ENCODE assay signal across 1 cellular context in the genomic region with DNA sequence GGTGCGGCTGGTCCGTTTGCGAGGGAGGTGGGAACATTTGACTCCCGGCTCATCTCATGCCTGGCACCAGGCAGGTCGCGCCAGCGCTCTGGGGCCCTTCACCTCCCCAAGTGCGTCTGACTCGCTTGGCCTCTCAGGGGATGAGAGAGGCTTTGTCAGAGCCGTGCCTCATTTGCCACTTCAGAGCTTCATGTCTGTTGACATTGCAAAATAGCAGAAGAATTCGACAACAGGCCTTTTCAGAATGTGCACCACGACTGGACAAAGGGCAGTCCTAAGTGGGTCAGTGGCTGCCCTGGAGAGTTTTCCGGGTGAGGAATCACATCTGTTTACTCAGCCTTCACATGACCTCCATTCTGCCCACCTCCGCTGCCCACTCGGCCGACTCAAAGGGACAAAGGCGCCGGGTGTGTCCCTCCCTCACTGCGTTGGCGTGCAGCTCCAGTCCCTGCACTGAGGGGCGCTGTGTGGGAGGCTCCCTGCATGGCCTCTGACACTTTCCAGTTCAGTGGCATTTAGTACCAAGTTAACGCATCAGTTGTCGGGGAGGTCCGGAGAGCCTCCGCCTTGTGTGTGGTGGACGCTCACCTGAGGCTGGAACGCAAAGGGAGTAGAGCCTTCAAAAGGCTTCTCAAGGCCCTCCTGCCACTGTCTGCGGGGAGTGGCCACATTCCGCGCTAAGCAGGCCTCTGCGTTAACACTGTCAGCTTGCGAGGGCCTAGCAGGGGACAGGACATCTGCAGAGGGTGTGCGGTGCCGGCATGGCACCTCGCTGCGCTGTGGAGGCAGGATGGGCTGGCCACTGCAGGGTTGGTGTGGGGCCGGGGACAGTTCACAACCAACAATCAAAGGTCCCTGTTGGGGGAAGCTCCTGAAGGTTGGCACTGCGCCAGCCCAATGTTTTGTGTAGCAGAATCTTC.
TF ChIP-seq lines count a peak whose summit lies in the region.

No MANE protein-coding gene starts in this region.

TF ChIP-seq in HepG2, 621 proteins besides CTCF, POLR2A, EP300 and RAD21 (continued from another document and continues in another):
- TF ChIP-seq, protein P1, sequence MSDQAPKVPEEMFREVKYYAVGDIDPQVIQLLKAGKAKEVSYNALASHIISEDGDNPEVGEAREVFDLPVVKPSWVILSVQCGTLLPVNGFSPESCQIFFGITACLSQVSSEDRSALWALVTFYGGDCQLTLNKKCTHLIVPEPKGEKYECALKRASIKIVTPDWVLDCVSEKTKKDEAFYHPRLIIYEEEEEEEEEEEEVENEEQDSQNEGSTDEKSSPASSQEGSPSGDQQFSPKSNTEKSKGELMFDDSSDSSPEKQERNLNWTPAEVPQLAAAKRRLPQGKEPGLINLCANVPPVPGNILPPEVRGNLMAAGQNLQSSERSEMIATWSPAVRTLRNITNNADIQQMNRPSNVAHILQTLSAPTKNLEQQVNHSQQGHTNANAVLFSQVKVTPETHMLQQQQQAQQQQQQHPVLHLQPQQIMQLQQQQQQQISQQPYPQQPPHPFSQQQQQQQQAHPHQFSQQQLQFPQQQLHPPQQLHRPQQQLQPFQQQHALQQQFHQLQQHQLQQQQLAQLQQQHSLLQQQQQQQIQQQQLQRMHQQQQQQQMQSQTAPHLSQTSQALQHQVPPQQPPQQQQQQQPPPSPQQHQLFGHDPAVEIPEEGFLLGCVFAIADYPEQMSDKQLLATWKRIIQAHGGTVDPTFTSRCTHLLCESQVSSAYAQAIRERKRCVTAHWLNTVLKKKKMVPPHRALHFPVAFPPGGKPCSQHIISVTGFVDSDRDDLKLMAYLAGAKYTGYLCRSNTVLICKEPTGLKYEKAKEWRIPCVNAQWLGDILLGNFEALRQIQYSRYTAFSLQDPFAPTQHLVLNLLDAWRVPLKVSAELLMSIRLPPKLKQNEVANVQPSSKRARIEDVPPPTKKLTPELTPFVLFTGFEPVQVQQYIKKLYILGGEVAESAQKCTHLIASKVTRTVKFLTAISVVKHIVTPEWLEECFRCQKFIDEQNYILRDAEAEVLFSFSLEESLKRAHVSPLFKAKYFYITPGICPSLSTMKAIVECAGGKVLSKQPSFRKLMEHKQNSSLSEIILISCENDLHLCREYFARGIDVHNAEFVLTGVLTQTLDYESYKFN (CRISPR knock-in tag; conservative IDR thresholded peaks at IDR 0.05), result peak; percentile 97
- TF ChIP-seq ZNF678 (CRISPR knock-in tag; IDR thresholded peaks at IDR 0.05), result no peak
- no peak for TF ChIP-seq RFXANK (CRISPR knock-in tag; IDR thresholded peaks at IDR 0.05)
- TF ChIP-seq, protein P2, sequence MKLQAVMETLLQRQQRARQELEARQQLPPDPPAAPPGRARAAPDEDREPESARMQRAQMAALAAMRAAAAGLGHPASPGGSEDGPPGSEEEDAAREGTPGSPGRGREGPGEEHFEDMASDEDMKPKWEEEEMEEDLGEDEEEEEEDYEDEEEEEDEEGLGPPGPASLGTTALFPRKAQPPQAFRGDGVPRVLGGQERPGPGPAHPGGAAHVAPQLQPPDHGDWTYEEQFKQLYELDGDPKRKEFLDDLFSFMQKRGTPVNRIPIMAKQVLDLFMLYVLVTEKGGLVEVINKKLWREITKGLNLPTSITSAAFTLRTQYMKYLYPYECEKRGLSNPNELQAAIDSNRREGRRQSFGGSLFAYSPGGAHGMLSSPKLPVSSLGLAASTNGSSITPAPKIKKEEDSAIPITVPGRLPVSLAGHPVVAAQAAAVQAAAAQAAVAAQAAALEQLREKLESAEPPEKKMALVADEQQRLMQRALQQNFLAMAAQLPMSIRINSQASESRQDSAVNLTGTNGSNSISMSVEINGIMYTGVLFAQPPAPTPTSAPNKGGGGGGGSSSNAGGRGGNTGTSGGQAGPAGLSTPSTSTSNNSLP (IDR thresholded peaks at IDR 0.05; ENCODE audit: low read depth, low read length), result no peak
- TF ChIP-seq NFE2 (CRISPR knock-in tag; IDR thresholded peaks at IDR 0.05), result no peak
- peak; percentile 70; the same call in 1 of the 2 replicates for TF ChIP-seq YEATS4 (CRISPR knock-in tag; IDR thresholded peaks at IDR 0.05; ENCODE audit: borderline replicate concordance)
- peak; percentile 19 to 27; a peak in 1 of 4 replicates for TF ChIP-seq NR2F1 (CRISPR knock-in tag; IDR thresholded peaks at IDR 0.05)
- no peak for TF ChIP-seq ZNF17 (CRISPR knock-in tag; IDR thresholded peaks at IDR 0.05)
- no peak for TF ChIP-seq CREB1 (IDR thresholded peaks at IDR 0.05)
- TF ChIP-seq CREB1 (CRISPR knock-in tag; IDR thresholded peaks at IDR 0.05), result peak; percentile 70
- TF ChIP-seq ZNF335 (CRISPR knock-in tag; IDR thresholded peaks at IDR 0.05), result no peak
- TF ChIP-seq, protein P3, sequence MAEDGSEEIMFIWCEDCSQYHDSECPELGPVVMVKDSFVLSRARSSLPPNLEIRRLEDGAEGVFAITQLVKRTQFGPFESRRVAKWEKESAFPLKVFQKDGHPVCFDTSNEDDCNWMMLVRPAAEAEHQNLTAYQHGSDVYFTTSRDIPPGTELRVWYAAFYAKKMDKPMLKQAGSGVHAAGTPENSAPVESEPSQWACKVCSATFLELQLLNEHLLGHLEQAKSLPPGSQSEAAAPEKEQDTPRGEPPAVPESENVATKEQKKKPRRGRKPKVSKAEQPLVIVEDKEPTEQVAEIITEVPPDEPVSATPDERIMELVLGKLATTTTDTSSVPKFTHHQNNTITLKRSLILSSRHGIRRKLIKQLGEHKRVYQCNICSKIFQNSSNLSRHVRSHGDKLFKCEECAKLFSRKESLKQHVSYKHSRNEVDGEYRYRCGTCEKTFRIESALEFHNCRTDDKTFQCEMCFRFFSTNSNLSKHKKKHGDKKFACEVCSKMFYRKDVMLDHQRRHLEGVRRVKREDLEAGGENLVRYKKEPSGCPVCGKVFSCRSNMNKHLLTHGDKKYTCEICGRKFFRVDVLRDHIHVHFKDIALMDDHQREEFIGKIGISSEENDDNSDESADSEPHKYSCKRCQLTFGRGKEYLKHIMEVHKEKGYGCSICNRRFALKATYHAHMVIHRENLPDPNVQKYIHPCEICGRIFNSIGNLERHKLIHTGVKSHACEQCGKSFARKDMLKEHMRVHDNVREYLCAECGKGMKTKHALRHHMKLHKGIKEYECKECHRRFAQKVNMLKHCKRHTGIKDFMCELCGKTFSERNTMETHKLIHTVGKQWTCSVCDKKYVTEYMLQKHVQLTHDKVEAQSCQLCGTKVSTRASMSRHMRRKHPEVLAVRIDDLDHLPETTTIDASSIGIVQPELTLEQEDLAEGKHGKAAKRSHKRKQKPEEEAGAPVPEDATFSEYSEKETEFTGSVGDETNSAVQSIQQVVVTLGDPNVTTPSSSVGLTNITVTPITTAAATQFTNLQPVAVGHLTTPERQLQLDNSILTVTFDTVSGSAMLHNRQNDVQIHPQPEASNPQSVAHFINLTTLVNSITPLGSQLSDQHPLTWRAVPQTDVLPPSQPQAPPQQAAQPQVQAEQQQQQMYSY (CRISPR knock-in tag; IDR thresholded peaks at IDR 0.05), result no peak
- no peak for TF ChIP-seq THYN1 (CRISPR knock-in tag; IDR thresholded peaks at IDR 0.05; ENCODE audit: borderline replicate concordance, low read depth)
- TF ChIP-seq, protein P4, sequence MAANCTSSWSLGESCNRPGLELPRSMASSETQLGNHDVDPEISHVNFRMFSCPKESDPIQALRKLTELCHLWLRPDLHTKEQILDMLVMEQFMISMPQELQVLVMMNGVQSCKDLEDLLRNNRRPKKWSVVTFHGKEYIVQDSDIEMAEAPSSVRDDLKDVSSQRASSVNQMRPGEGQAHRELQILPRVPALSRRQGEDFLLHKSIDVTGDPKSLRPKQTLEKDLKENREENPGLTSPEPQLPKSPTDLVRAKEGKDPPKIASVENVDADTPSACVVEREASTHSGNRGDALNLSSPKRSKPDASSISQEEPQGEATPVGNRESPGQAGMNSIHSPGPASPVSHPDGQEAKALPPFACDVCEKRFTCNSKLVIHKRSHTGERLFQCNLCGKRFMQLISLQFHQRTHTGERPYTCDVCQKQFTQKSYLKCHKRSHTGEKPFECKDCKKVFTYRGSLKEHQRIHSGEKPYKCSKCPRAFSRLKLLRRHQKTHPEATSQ (CRISPR knock-in tag; IDR thresholded peaks at IDR 0.05; ENCODE audit: borderline replicate concordance), result no peak; the same call in 1 of the 2 replicates
- peak; percentile 81 for TF ChIP-seq NAIF1 (CRISPR knock-in tag; IDR thresholded peaks at IDR 0.05; ENCODE audit: borderline replicate concordance)
- peak; percentile 79; the same call in 1 of the 2 replicates for TF ChIP-seq HDAC1 (CRISPR knock-in tag; IDR thresholded peaks at IDR 0.05)
- peak; percentile 60; the same call in 1 of the 2 replicates for TF ChIP-seq KLF12 (CRISPR knock-in tag; IDR thresholded peaks at IDR 0.05; ENCODE audit: borderline replicate concordance)
- TF ChIP-seq BHLHE40 (IDR thresholded peaks at IDR 0.05; ENCODE audit: low read length), result no peak
- TF ChIP-seq MXD4 (CRISPR knock-in tag; IDR thresholded peaks at IDR 0.05), result no peak
- no peak for TF ChIP-seq FOXK2 (IDR thresholded peaks at IDR 0.05)
- peak; percentile 72 for TF ChIP-seq ZNF430 (CRISPR knock-in tag; IDR thresholded peaks at IDR 0.05)
- TF ChIP-seq SSRP1 (CRISPR knock-in tag; IDR thresholded peaks at IDR 0.05), result no peak
- no peak for TF ChIP-seq REL (CRISPR knock-in tag; conservative IDR thresholded peaks at IDR 0.05)
- TF ChIP-seq CBFB (CRISPR knock-in tag; IDR thresholded peaks at IDR 0.05), result peak; percentile 55; the same call in 1 of the 2 replicates
- peak; percentile 74; the same call in 1 of the 2 replicates for TF ChIP-seq DR1 (CRISPR knock-in tag; IDR thresholded peaks at IDR 0.05)
- TF ChIP-seq PHF5A (CRISPR knock-in tag; IDR thresholded peaks at IDR 0.05; ENCODE audit: low read depth, unreplicated experiment), result peak; percentile 67
- peak; percentile 72 for TF ChIP-seq ERF (CRISPR knock-in tag; IDR thresholded peaks at IDR 0.05)
- peak; percentile 73; the same call in 1 of the 2 replicates for TF ChIP-seq ZNF292 (CRISPR knock-in tag; IDR thresholded peaks at IDR 0.05; ENCODE audit: borderline replicate concordance, low read depth)
- TF ChIP-seq ZNF709 (CRISPR knock-in tag; IDR thresholded peaks at IDR 0.05), result 0 out of 2 replicates have a peak, but pooled peaks have one; percentile 35
- TF ChIP-seq PAF1 (CRISPR knock-in tag; IDR thresholded peaks at IDR 0.05), result no peak
- peak; percentile 94 for TF ChIP-seq TARDBP (CRISPR knock-in tag; IDR thresholded peaks at IDR 0.05)
- no peak for TF ChIP-seq ZKSCAN1 (IDR thresholded peaks at IDR 0.05; ENCODE audit: low read length)
- no peak for TF ChIP-seq ZNF235 (CRISPR knock-in tag; IDR thresholded peaks at IDR 0.05; ENCODE audit: borderline replicate concordance)
- no peak for TF ChIP-seq HNRNPK (IDR thresholded peaks at IDR 0.05; ENCODE audit: low read depth, low read length, poor library complexity, severe bottlenecking)
- no peak for TF ChIP-seq ZNF333 (CRISPR knock-in tag; IDR thresholded peaks at IDR 0.05; ENCODE audit: borderline replicate concordance)
- peak; percentile 79 for TF ChIP-seq MED1 (CRISPR knock-in tag; IDR thresholded peaks at IDR 0.05)
- no peak for TF ChIP-seq CHCHD3 (CRISPR knock-in tag; IDR thresholded peaks at IDR 0.05)
- peak; percentile 85; the same call in 1 of the 2 replicates for TF ChIP-seq GTF3A (CRISPR knock-in tag; conservative IDR thresholded peaks at IDR 0.05)
- peak; percentile 63 for TF ChIP-seq THAP11 (CRISPR knock-in tag; IDR thresholded peaks at IDR 0.05)
- TF ChIP-seq ZNF841 (CRISPR knock-in tag; IDR thresholded peaks at IDR 0.05; ENCODE audit: borderline replicate concordance), result no peak
- peak; percentile 92; the same call in 1 of the 2 replicates for TF ChIP-seq FOXJ3 (CRISPR knock-in tag; IDR thresholded peaks at IDR 0.05; ENCODE audit: borderline replicate concordance)
- TF ChIP-seq CBX1 (IDR thresholded peaks at IDR 0.05; ENCODE audit: low read depth), result no peak
- TF ChIP-seq RFX5 (IDR thresholded peaks at IDR 0.05; ENCODE audit: low read depth, low read length), result peak; percentile 52
- TF ChIP-seq ZNF496 (CRISPR knock-in tag; IDR thresholded peaks at IDR 0.05; ENCODE audit: insufficient replicate concordance), result no peak
- TF ChIP-seq, protein P5, sequence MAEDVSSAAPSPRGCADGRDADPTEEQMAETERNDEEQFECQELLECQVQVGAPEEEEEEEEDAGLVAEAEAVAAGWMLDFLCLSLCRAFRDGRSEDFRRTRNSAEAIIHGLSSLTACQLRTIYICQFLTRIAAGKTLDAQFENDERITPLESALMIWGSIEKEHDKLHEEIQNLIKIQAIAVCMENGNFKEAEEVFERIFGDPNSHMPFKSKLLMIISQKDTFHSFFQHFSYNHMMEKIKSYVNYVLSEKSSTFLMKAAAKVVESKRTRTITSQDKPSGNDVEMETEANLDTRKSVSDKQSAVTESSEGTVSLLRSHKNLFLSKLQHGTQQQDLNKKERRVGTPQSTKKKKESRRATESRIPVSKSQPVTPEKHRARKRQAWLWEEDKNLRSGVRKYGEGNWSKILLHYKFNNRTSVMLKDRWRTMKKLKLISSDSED (CRISPR knock-in tag; IDR thresholded peaks at IDR 0.05), result no peak
